ENCODE assay signal across 15 cellular contexts in the genomic region with DNA sequence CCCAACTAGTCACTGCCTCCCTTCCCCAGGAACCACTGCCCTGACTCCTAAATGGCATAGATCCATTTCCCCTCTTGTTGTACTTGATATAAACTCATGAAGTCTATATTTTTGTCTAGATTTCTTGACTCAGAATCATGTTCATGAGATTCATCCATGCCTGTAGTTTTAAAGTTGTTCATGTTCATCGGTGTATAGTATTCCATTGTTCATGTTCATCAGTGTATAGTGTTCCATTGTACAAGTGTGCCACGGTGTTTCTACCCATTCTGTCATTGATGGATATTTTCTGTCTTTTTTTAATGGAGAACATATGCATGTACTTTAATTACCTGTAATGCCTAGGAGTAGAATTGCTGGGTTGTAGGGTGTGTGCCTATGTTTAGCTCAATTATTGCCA.
"Had no signal": no experiment of that assay in that cellular context is flagged by ENCODE, and none has a peak within 500 bp of the region (broad histone marks: within the 10 kb centered on the region; RNA-seq: fewer than 3 reads in every experiment).

No MANE protein-coding gene starts in this region.

- ATAC-seq: HepG2 had no signal

- DNase-seq: IMR-90, Kasumi-1, MM.1S, NCI-H2171, NCI-H226, NCI-H510A, NCI-H524 treated with DMSO at 0.1 percent for 48 hours, Right ventricle myocardium superior, RPMI8226, SIG-M5 had no signal

- H3K36me3 ChIP-seq: SJSA1 had no signal

- H3K4me3 ChIP-seq: SJSA1, SK-N-MC had no signal

- H3K27ac ChIP-seq: KMS-11, SJSA1, SK-N-MC had no signal

- H3K9ac ChIP-seq: KMS-11 had no signal

- H3K9me3 ChIP-seq: SJSA1 had no signal

- H3K27me3 ChIP-seq: SJSA1 had no signal

- FAIRE-seq: HepG2, RCC 7860 had no signal

- H3K4me2 ChIP-seq: KMS-11 had no signal
